8 cellular contexts compared by ENCODE assay signal in the genomic region with DNA sequence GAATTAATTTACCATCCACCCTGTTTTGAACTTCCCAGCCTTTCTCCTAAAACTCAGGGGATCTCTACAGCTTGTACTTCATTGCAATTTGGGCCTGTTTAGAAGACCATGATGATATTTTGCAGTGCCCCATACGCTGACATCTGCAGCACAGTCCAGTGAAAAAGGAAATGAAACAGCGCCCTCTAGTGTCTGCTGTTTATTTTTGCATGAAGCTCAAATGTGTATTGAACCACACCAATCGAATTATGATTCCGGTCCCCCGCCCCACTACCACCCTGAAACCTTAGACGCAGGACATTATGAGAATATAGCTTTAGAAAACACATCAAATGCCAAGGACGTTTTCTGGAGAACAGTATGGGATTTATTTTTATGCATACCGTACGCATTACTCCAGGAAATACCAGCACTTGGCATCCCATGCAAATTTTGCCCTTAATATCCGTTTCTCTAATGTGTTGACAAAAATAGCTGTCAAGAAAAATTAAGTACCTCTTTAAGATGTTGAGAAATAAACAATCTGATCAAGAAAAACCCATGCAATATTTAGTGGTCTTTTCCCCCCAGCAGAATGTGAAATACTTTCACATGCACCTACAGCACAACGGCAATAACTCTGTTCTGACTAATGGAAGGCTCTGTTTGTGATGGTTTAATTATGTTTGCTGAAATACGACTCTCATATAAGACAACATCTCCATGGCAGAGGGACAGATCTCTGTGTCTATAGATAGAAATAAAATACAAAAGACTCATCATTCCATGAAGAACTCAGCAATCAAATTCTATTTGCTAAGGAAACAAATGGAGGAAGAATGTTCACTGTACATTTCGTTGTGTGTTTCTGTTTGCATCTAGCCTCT.
DNase-seq lines count a peak whose midpoint lies in the region; ATAC-seq and TF ChIP-seq lines count a peak whose summit lies in the region.

No MANE protein-coding gene starts in this region.

- H3K4me3 ChIP-seq in LNCaP clone FGC (ENCODE audit: low read depth, low read length) (peak overlapping the region; percentile 44), SJSA1 (no peak overlapping the region)

- intact Hi-C loops in left cardiac atrium (cut with DNase I) (no loop called here), sciatic nerve (cut with DNase I) (no loop called here)

- ATAC-seq in GM19035 (IDR thresholded peaks at IDR 0.05; ENCODE audit: unreplicated experiment) (peak; percentile 76), left cardiac atrium (peak; percentile 79 to 80), sciatic nerve (peak; percentile 87), HG03039 (IDR thresholded peaks at IDR 0.05; ENCODE audit: unreplicated experiment) (no peak)

- no peaks in the 10 kb centered on the region for H3K27me3 ChIP-seq in SJSA1 (replicated peaks)

- H3K4me1 ChIP-seq in SJSA1 (replicated peaks), result no peaks in the 10 kb centered on the region

- H3K27ac ChIP-seq in SJSA1, result no peak overlapping the region

- H3K36me3 ChIP-seq in SJSA1, result no peaks in the 10 kb centered on the region

- peak; percentile 77 for TF ChIP-seq CTCF in LNCaP clone FGC (IDR thresholded peaks at IDR 0.05; ENCODE audit: control insufficient read depth, extremely low read depth, insufficient read depth)

- DNase-seq in Ammon's horn (ENCODE audit: low spot score) (peak; percentile 80), LNCaP clone FGC (ENCODE audit: low read depth) (peak; percentile 92), SJSA1 (ENCODE audit: low read depth in 1 of 2, low spot score in 2 of 2) (peak; percentile 27 to 44), left cardiac atrium (no peak), sciatic nerve (ENCODE audit: low spot score) (no peak)
- peak; percentile 8 for DNase-seq in activated naive CD8-positive, alpha-beta T cell treated with anti-CD3 and anti-CD28 coated beads, Interleukin-2, amount 50 U/mL, for 16 hours (ENCODE audit: low read depth, low spot score)

- no peaks in the 10 kb centered on the region for H3K9me3 ChIP-seq in SJSA1 (replicated peaks)

Comparison
In these comparisons a context has a peak if more than half of its experiments do, and no peak if none do; other contexts are left out.
1. DNase-seq: peak in Ammon's horn (single experiment), LNCaP clone FGC (single experiment), SJSA1 (2 of 2) and activated naive CD8-positive, alpha-beta T cell treated with anti-CD3 and anti-CD28 coated beads, Interleukin-2, amount 50 U/mL, for 16 hours (single experiment); none in left cardiac atrium (single experiment) and sciatic nerve (single experiment).